25 cellular contexts compared by ENCODE assay signal in genomic region chr4:69167300-69167699, GRCh38. TPM values are rescaled to one million over a fixed set of nuclear protein-coding genes. Genes with fewer than 3 reads are reported as not detected.
DNase-seq lines count a peak whose midpoint lies in the region; ATAC-seq, FAIRE-seq and TF ChIP-seq lines count a peak whose summit lies in the region.
"Had no signal": no experiment of that assay in that cellular context is flagged by ENCODE, and none has a peak within 500 bp of the region (broad histone marks: within the 10 kb centered on the region; RNA-seq: fewer than 3 reads in every experiment).

No MANE protein-coding gene starts in this region.

- TF ChIP-seq POLR2A in erythroblast (IDR thresholded peaks at IDR 0.05; ENCODE audit: low read length) (no peak), thyroid gland (IDR thresholded peaks at IDR 0.05) (no peak)

- POLR2A ChIA-PET in HEK293 (lab: Yijun Ruan, JAX): no interaction called here

- CTCF ChIA-PET in HEK293 (lab: Yijun Ruan, JAX): no interaction called here

- ATAC-seq in pancreas (peak in 3 of 4 donors; percentile 57 to 75 (median 71)), HG03439 (IDR thresholded peaks at IDR 0.05; ENCODE audit: unreplicated experiment) (no peak)
- ATAC-seq: activated CD8-positive, alpha-beta T cell treated with anti-CD3 and anti-CD28 coated beads, Interleukin-2, amount 10 ng/mL, durations not matched to agents 7 days and 5 days; foreskin keratinocyte; stimulated activated naive CD8-positive, alpha-beta T cell treated with anti-CD3 and anti-CD28 coated beads, Interleukin-15, Interleukin-2, amounts not matched to agents 100 U/mL and 50 U/mL, for 24 hours had no signal

- intact Hi-C loops in pancreas (cut with DNase I): loop anchor here in 1 of 3 donors (10.0 kb wide), 1 partner anchor 292 kb away; no protein-coding TSS in a partner anchor
- intact Hi-C loops in thyroid gland (cut with DNase I): no loop called here

- H3K36me3 Mint-ChIP-seq in endodermal cell (ENCODE audit: low read depth): no peaks in the 10 kb centered on the region

- WGBS in pancreas, 2 donors: 39 to 42% methylated on average over 2 of the region's 2 CpGs
- WGBS in thyroid gland, 2 donors: 84 to 87% methylated on average over 2 of the region's 2 CpGs
- WGBS in endodermal cell (ENCODE audit: insufficient coverage in 1 of 2, insufficient read length in 1 of 2), 2 experiments: 98% methylated on average over 2 of the region's 2 CpGs; no CpG with 5 or more reads in 1 of the 2 experiments

- H3K27ac Mint-ChIP-seq in endodermal cell: no peak overlapping the region
- H3K27ac Mint-ChIP-seq: activated CD8-positive, alpha-beta T cell treated with anti-CD3 and anti-CD28 coated beads, Interleukin-2, amount 10 ng/mL, durations not matched to agents 7 days and 5 days had no signal

- no peak overlapping the region for H3K9ac ChIP-seq in endodermal cell (ENCODE audit: extremely low read depth, low read length, poor library complexity, severe bottlenecking)

- H3K4me3 Mint-ChIP-seq in endodermal cell: no peak overlapping the region
- H3K4me3 Mint-ChIP-seq: activated CD8-positive, alpha-beta T cell treated with anti-CD3 and anti-CD28 coated beads, Interleukin-2, amount 10 ng/mL, durations not matched to agents 7 days and 5 days had no signal

- peak; percentile 67 for DNase-seq in RCC 7860 (ENCODE audit: low spot score)
- DNase-seq in erythroblast (lab: John Stamatoyannopoulos, UW): peak; percentile 24 to 38
- DNase-seq in pancreas: no peak
- no peak for DNase-seq in thyroid gland
- DNase-seq in endodermal cell: no peak
- DNase-seq: activated CD4-positive, alpha-beta T cell treated with anti-CD3 and anti-CD28 coated beads for 1 hour; activated CD8-positive, alpha-beta T cell treated with anti-CD3 and anti-CD28 coated beads, Interleukin-2, amount 10 ng/mL, durations not matched to agents 7 days and 5 days; activated T-cell treated with anti-CD3 and anti-CD28 coated beads, Interleukin-2, amount 50 U/mL, for 1 hour; amygdala; central memory CD4-positive, alpha-beta T cell; dermis blood vessel endothelial cell; DMS79; hippocampal formation; MG63; NCI-H1694 treated with DMSO at 0.1 percent for 48 hours; spleen; stimulated activated CD4-positive, alpha-beta T cell treated with anti-CD3 and anti-CD28 coated beads, Interleukin-4, amount 100 ng/mL, for 24 hours; stimulated activated naive CD8-positive, alpha-beta T cell treated with anti-CD3 and anti-CD28 coated beads, Interleukin-15, Interleukin-2, amounts not matched to agents 100 U/mL and 50 U/mL, for 24 hours; transverse colon had no signal

- H3K4me1 Mint-ChIP-seq in endodermal cell: no peaks in the 10 kb centered on the region

- TF ChIP-seq CTCF in HEK293 (tag by site-specific recombination; IDR thresholded peaks at IDR 0.05): no peak
- no peak for TF ChIP-seq CTCF in pancreas (IDR thresholded peaks at IDR 0.05)
- TF ChIP-seq CTCF in thyroid gland (IDR thresholded peaks at IDR 0.05): no peak
- TF ChIP-seq CTCF in endodermal cell (conservative IDR thresholded peaks at IDR 0.05): no peak

- no peaks in the 10 kb centered on the region for H3K27me3 Mint-ChIP-seq in endodermal cell (ENCODE audit: insufficient read depth)

- H3K27ac ChIP-seq in HEK293 (ENCODE audit: extremely low read depth, low read depth, low read length) (no peak overlapping the region), pancreas (peak overlapping the region in 2 of 4 donors; percentile 66 to 86), thyroid gland (no peak overlapping the region), endodermal cell (ENCODE audit: low read depth, low read length) (no peak overlapping the region)
- H3K27ac ChIP-seq: foreskin keratinocyte, spleen had no signal

- H3K9me3 Mint-ChIP-seq in endodermal cell: peaks cover 4% of the 10 kb centered on the region

- H3K36me3 ChIP-seq in HEK293 (ENCODE audit: control insufficient read depth in 2 of 2, insufficient read depth in 1 of 2, low read length in 2 of 2): no peaks in the 10 kb centered on the region
- H3K36me3 ChIP-seq in pancreas: no peaks in the 10 kb centered on the region
- no peaks in the 10 kb centered on the region for H3K36me3 ChIP-seq in thyroid gland
- no peaks in the 10 kb centered on the region for H3K36me3 ChIP-seq in endodermal cell (ENCODE audit: control insufficient read depth, insufficient read depth, low read length)
- H3K36me3 ChIP-seq: MG63, spleen, transverse colon had no signal

- H3K9me3 ChIP-seq in HEK293 (ENCODE audit: control insufficient read depth, insufficient read depth, low read depth, low read length) (no peaks in the 10 kb centered on the region), pancreas (no peaks in the 10 kb centered on the region), thyroid gland (no peaks in the 10 kb centered on the region), endodermal cell (ENCODE audit: control insufficient read depth, low read length) (no peaks in the 10 kb centered on the region)
- H3K9me3 ChIP-seq: MG63 had no signal

- H3K4me1 ChIP-seq in HEK293 (ENCODE audit: control insufficient read depth, insufficient read depth, low read length) (no peaks in the 10 kb centered on the region), pancreas (peaks cover 16 to 24% (median 20%) of the 10 kb centered on the region in 3 donors), thyroid gland (no peaks in the 10 kb centered on the region), endodermal cell (ENCODE audit: control insufficient read depth, insufficient read depth, low read length) (no peaks in the 10 kb centered on the region)
- H3K4me1 ChIP-seq: foreskin keratinocyte, spleen had no signal

- H3K4me3 ChIP-seq in HEK293 (ENCODE audit: low read depth, low read length): no peak overlapping the region
- no peak overlapping the region for H3K4me3 ChIP-seq in pancreas
- H3K4me3 ChIP-seq in thyroid gland (replicated peaks in 1 of 3): no peak overlapping the region
- H3K4me3 ChIP-seq in endodermal cell (ENCODE audit: low read length): no peak overlapping the region
- H3K4me3 ChIP-seq: MG63, spleen, transverse colon had no signal

- no peak for FAIRE-seq in RCC 7860 (lab: Jason Lieb, UNC)
- peak; percentile 78 for FAIRE-seq in pancreas (lab: Jason Lieb, UNC)
- FAIRE-seq: GM12892, H1 had no signal

- H3K27me3 ChIP-seq in pancreas: no peaks in the 10 kb centered on the region
- no peaks in the 10 kb centered on the region for H3K27me3 ChIP-seq in thyroid gland
- no peaks in the 10 kb centered on the region for H3K27me3 ChIP-seq in endodermal cell (ENCODE audit: control insufficient read depth, insufficient read depth, low read length, poor library complexity, severe bottlenecking)
- H3K27me3 ChIP-seq: foreskin keratinocyte, MG63, spleen, transverse colon had no signal

TF ChIP-seq in HEK293, 187 proteins besides CTCF, POLR2A, EP300 and RAD21:
- TF ChIP-seq ZNF24 (tag by site-specific recombination; IDR thresholded peaks at IDR 0.05) (no peak), SETDB1 (IDR thresholded peaks at IDR 0.05; ENCODE audit: insufficient read length, low read length) (peak; percentile 15)

RNA-seq across cellular contexts. Expression of gene UGT2B11, which starts 47.2 kb away (rescaled TPM):
- total RNA-seq in pancreas (not detected), thyroid gland (under 1 TPM; 0.13 to 0.92 (median 0.47) TPM), endodermal cell (not detected)
- not detected for polyA plus RNA-seq in pancreas
- polyA plus RNA-seq in endodermal cell (2013, experiment 1 of 2): 0.32 TPM
- not detected for polyA plus RNA-seq in endodermal cell (2013, experiment 2 of 2)
- total RNA-seq: activated CD8-positive, alpha-beta T cell treated with anti-CD3 and anti-CD28 coated beads, Interleukin-2, amount 10 ng/mL, durations not matched to agents 7 days and 5 days; dermis blood vessel endothelial cell; foreskin keratinocyte; H1; lung microvascular endothelial cell; spleen had no signal
- polyA plus RNA-seq: foreskin keratinocyte, H1, spleen had no signal

Comparison
In these comparisons a context has a peak if more than half of its experiments do, and no peak if none do; other contexts are left out.
1. DNase-seq: peak in RCC 7860 (single experiment) and erythroblast (2 of 2); none in pancreas (0 of 6), thyroid gland (0 of 2) and endodermal cell (single experiment).